ENCODE assay signal across 25 cellular contexts in the genomic region with DNA sequence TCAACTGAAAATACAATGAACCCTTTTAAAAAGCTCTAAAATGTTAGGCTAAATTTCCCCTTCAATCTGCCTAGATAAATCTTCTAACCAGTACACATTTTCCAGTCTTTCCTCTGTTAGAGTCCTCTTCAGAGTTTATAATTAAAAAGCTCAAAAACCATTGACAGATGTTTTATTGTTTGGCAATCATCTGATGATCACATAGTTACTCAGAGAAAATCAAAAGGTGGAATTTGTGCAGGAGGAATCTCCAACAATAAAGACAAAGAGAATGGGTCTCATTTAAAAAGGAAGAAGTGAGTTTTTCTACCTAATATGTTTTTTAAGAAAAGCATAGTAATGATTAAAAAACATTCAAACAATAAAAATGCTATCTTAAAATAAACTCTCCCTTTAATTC. TPM values are rescaled to one million over a fixed set of nuclear protein-coding genes. Genes with fewer than 3 reads are reported as not detected.
DNase-seq lines count a peak whose midpoint lies in the region; ATAC-seq, FAIRE-seq and TF ChIP-seq lines count a peak whose summit lies in the region.
"Had no signal": no experiment of that assay in that cellular context is flagged by ENCODE, and none has a peak within 500 bp of the region (broad histone marks: within the 10 kb centered on the region; RNA-seq: fewer than 3 reads in every experiment).

No MANE protein-coding gene starts in this region.

- H3K9me3 ChIP-seq in GM23248 (ENCODE audit: low read depth) (no peaks in the 10 kb centered on the region), SJCRH30 (replicated peaks) (no peaks in the 10 kb centered on the region), pancreas (no peaks in the 10 kb centered on the region)
- H3K9me3 ChIP-seq: BE2C had no signal

- peak; percentile 45 for DNase-seq in GM23248
- DNase-seq in LHCN-M2 (ENCODE audit: low read depth), result peak; percentile 48
- DNase-seq in SJCRH30, result no peak
- peak in 1 of 2 donors; percentile 44 for DNase-seq in foreskin keratinocyte
- no peak for DNase-seq in pancreas
- DNase-seq in NAMALWA (ENCODE audit: low spot score), result no peak
- DNase-seq in urothelium cell line (ENCODE audit: low spot score), result no peak
- DNase-seq: ACHN; BE2C; C1 segment of cervical spinal cord; CD4-positive, CD25-positive, alpha-beta regulatory T cell; CD8-positive, alpha-beta memory T cell; COR-L47; DMS 273 treated with DMSO at 0.1 percent for 48 hours; DMS53; DND-41; EL; GOT3; H9 had no signal

- no peaks in the 10 kb centered on the region for H4K20me1 ChIP-seq in GM23248 (ENCODE audit: insufficient read depth)

- H3K4me2 ChIP-seq in GM23248 (ENCODE audit: unreplicated experiment), result peak overlapping the region; percentile 21

- no peaks in the 10 kb centered on the region for H3K79me2 ChIP-seq in GM23248 (ENCODE audit: insufficient read depth)

- H3K9me2 ChIP-seq in GM23248 (ENCODE audit: insufficient read depth), result no peaks in the 10 kb centered on the region

- H2AFZ ChIP-seq in GM23248, result no peak overlapping the region

- H3K27ac ChIP-seq in GM23248 (no peak overlapping the region), SJCRH30 (peak overlapping the region; percentile 23; the same call in 1 of the 2 replicates), foreskin keratinocyte (peak overlapping the region; percentile 1), pancreas (no peak overlapping the region)

- FAIRE-seq in pancreas (lab: Jason Lieb, UNC), result no peak
- FAIRE-seq in urothelium cell line (lab: Jason Lieb, UNC), result no peak
- FAIRE-seq: A204.1, G401.6, GM12891, GM19239 had no signal

- no peak overlapping the region for H3K4me3 ChIP-seq in GM23248
- H3K4me3 ChIP-seq in SJCRH30, result no peak overlapping the region
- H3K4me3 ChIP-seq in pancreas, result no peak overlapping the region

- H3K27me3 ChIP-seq in GM23248 (replicated peaks; ENCODE audit: insufficient read depth) (no peaks in the 10 kb centered on the region), SJCRH30 (no peaks in the 10 kb centered on the region), foreskin keratinocyte (no peaks in the 10 kb centered on the region), pancreas (peaks cover 0 to 8% (median 0%) of the 10 kb centered on the region in 4 donors)

- ATAC-seq in foreskin keratinocyte (peak; percentile 59), pancreas (no peak), GM21367 (IDR thresholded peaks at IDR 0.05; ENCODE audit: unreplicated experiment) (no peak)

- H3F3A ChIP-seq in GM23248 (ENCODE audit: insufficient read depth), result peaks cover 8% of the 10 kb centered on the region; the same call in 1 of the 2 replicates

- intact Hi-C loops in pancreas (cut with DNase I), result no loop called here

- TF ChIP-seq CTCF in foreskin keratinocyte (conservative IDR thresholded peaks at IDR 0.05) (no peak), pancreas (IDR thresholded peaks at IDR 0.05) (no peak)

- no peak overlapping the region for H3K9ac ChIP-seq in GM23248

- H3K36me3 ChIP-seq in GM23248 (ENCODE audit: low read depth) (no peaks in the 10 kb centered on the region), SJCRH30 (no peaks in the 10 kb centered on the region), pancreas (no peaks in the 10 kb centered on the region)
- H3K36me3 ChIP-seq: BE2C had no signal

- in situ Hi-C loops in GM23248 (cut with MboI), result no loop called here

- H3K4me1 ChIP-seq in GM23248 (ENCODE audit: insufficient read depth) (peaks cover 36% of the 10 kb centered on the region), SJCRH30 (peaks cover 24% of the 10 kb centered on the region), foreskin keratinocyte (peaks cover 39% of the 10 kb centered on the region), pancreas (no peaks in the 10 kb centered on the region)
- H3K4me1 ChIP-seq: BE2C had no signal

RNA-seq across cellular contexts. Expression of a gene that starts 3.1 kb away (rescaled TPM):
- total RNA-seq in GM23248 (2014; rRNA removed; shearing (Covaris generic)), result 1.4 TPM in 1 of 2 replicates, not detected in the other
- polyA plus RNA-seq in GM23248 (2016; fragmentation: Nextera tagmentation; extraction: Ambion mirVana) (0.30 TPM in 1 of 2 replicates, not detected in the other), foreskin keratinocyte (0.12 and 0.13 TPM in 2 replicates), pancreas (under 1 TPM in 1 of 2 donors, not detected in 1; 0.12 TPM)
- total RNA-seq in LHCN-M2 (2014; rRNA removed) (0.06 TPM in 1 of 2 replicates, not detected in the other), foreskin keratinocyte (0.07 and 0.20 TPM in 2 replicates), pancreas (not detected)
- polyA plus RNA-seq in LHCN-M2 (2012), result 0.04 TPM
- not detected in 2 replicates for total RNA-seq in SJCRH30 (2014; rRNA removed; shearing (Covaris generic))
- total RNA-seq: CD8-positive, alpha-beta memory T cell; H9; HT-29 had no signal
- polyA plus RNA-seq: CD4-positive, CD25-positive, alpha-beta regulatory T cell; CD8-positive, alpha-beta memory T cell had no signal

RNA-seq across cellular contexts. Expression of a gene that starts 11.1 kb away (rescaled TPM):
- not detected in 2 replicates for total RNA-seq in GM23248 (2014; rRNA removed; shearing (Covaris generic))
- polyA plus RNA-seq in GM23248 (2016; fragmentation: Nextera tagmentation; extraction: Ambion mirVana) (not detected in 2 replicates), foreskin keratinocyte (0.17 and 0.19 TPM in 2 replicates), pancreas (not detected)
- total RNA-seq in LHCN-M2 (2014; rRNA removed) (0.26 and 1.3 TPM in 2 replicates), foreskin keratinocyte (0.10 and 0.18 TPM in 2 replicates), pancreas (not detected)
- not detected for polyA plus RNA-seq in LHCN-M2 (2012)
- not detected in 2 replicates for total RNA-seq in SJCRH30 (2014; rRNA removed; shearing (Covaris generic))
- total RNA-seq: CD4-positive, CD25-positive, alpha-beta regulatory T cell; CD8-positive, alpha-beta memory T cell; H9; HT-29 had no signal
- polyA plus RNA-seq: CD4-positive, CD25-positive, alpha-beta regulatory T cell; CD8-positive, alpha-beta memory T cell had no signal

RNA-seq across cellular contexts. Expression of a gene that starts 28.9 kb away (rescaled TPM):
- 37.7 and 46.0 TPM in 2 replicates for total RNA-seq in GM23248 (2014; rRNA removed; shearing (Covaris generic))
- polyA plus RNA-seq in GM23248 (2016; fragmentation: Nextera tagmentation; extraction: Ambion mirVana) (102 and 112 TPM in 2 replicates), foreskin keratinocyte (67.4 and 91.9 TPM in 2 replicates), pancreas (10 to 100 TPM; 38.1 to 40.6 TPM)
- total RNA-seq in LHCN-M2 (2014; rRNA removed) (46.8 and 61.5 TPM in 2 replicates), foreskin keratinocyte (49.0 and 64.9 TPM in 2 replicates), pancreas (10 to 100 TPM; 26.0 to 37.5 (median 27.1) TPM)
- 46.5 TPM for polyA plus RNA-seq in LHCN-M2 (2012)
- 54.9 and 57.0 TPM in 2 replicates for total RNA-seq in SJCRH30 (2014; rRNA removed; shearing (Covaris generic))

RNA-seq across cellular contexts. Expression of a gene that starts 31.0 kb away (rescaled TPM):
- total RNA-seq in GM23248 (2014; rRNA removed; shearing (Covaris generic)), result 8.2 and 9.8 TPM in 2 replicates
- 0.51 TPM in 2 replicates for polyA plus RNA-seq in GM23248 (2016; fragmentation: Nextera tagmentation; extraction: Ambion mirVana)
- 5.1 and 6.3 TPM in 2 replicates for total RNA-seq in LHCN-M2 (2014; rRNA removed)
- polyA plus RNA-seq in LHCN-M2 (2012), result 4.3 TPM
- total RNA-seq in SJCRH30 (2014; rRNA removed; shearing (Covaris generic)), result 2.4 and 2.6 TPM in 2 replicates
- 0.11 and 0.20 TPM in 2 replicates for total RNA-seq in foreskin keratinocyte
- 0.03 and 0.10 TPM in 2 replicates for polyA plus RNA-seq in foreskin keratinocyte
- under 1 TPM; 0.04 to 0.41 (median 0.13) TPM for total RNA-seq in pancreas
- polyA plus RNA-seq in pancreas, result under 1 TPM; 0.08 to 0.12 TPM
- total RNA-seq: CD8-positive, alpha-beta memory T cell had no signal
- polyA plus RNA-seq: CD4-positive, CD25-positive, alpha-beta regulatory T cell; CD8-positive, alpha-beta memory T cell had no signal

Comparison
In these comparisons a context has a peak if more than half of its experiments do, and no peak if none do; other contexts are left out.
1. DNase-seq: peak in GM23248 (single experiment) and LHCN-M2 (single experiment); none in SJCRH30 (0 of 2), pancreas (0 of 6), NAMALWA (single experiment) and urothelium cell line (single experiment).
2. H3K27ac ChIP-seq: peak in SJCRH30 (single experiment) and foreskin keratinocyte (single experiment); none in GM23248 (single experiment) and pancreas (0 of 4).